In the genomic region with DNA sequence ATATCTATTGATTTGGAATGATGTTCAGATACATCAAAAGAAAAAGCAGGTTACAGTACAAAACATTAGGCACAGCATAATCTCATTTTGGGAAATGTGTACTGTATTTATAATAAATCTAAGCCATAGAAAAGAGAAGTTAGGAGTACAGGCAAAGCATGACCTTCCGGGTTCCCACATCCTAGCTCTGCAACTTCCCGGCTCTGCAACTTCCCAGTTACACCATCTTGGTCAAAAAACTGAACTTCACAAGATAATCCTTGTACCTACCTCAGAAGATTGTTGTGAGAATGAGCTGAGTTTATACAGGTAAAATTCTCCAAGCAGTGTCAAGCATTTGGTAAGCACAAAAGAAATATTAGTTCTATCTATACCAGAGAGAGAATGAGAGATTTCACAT, we compare ENCODE assay signal across 16 cellular contexts. TPM values are rescaled to one million over a fixed set of nuclear protein-coding genes. Genes with fewer than 3 reads are reported as not detected.
"Had no signal": no experiment of that assay in that cellular context is flagged by ENCODE, and none has a peak within 500 bp of the region (broad histone marks: within the 10 kb centered on the region; RNA-seq: fewer than 3 reads in every experiment).

No MANE protein-coding gene starts in this region.

- DNase-seq: activated CD4-positive, alpha-beta memory T cell treated with anti-CD3 and anti-CD28 coated beads for 36 hours; activated CD4-positive, alpha-beta T cell treated with anti-CD3 and anti-CD28 coated beads for 36 hours; activated naive CD4-positive, alpha-beta T cell; activated naive CD8-positive, alpha-beta T cell treated with anti-CD3 and anti-CD28 coated beads for 36 hours; activated T-cell treated with anti-CD3 and anti-CD28 coated beads for 4 hours; amniotic stem cell; dorsolateral prefrontal cortex; left cardiac atrium; lower lobe of right lung; retina; T-helper 2 cell; trophoblast cell had no signal

- H3K9me3 ChIP-seq: lower lobe of right lung, suprapubic skin had no signal

- H3K36me3 ChIP-seq: cardiac muscle cell, lower lobe of right lung, suprapubic skin had no signal

- ATAC-seq: activated CD4-positive, alpha-beta T cell treated with anti-CD3 and anti-CD28 coated beads for 36 hours; activated T-helper 17 cell treated with anti-CD3 and anti-CD28 coated beads, Interleukin-2, amount 50 U/mL, for 72 hours; left cardiac atrium had no signal

- H3K27ac ChIP-seq: cardiac muscle cell, dorsolateral prefrontal cortex, lower lobe of right lung, suprapubic skin had no signal

- H3K4me3 ChIP-seq: cardiac muscle cell, dorsolateral prefrontal cortex, hepatocyte, lower lobe of right lung, suprapubic skin had no signal

- H3K27me3 ChIP-seq: cardiac muscle cell, dorsolateral prefrontal cortex, hepatocyte, suprapubic skin had no signal

RNA-seq across cellular contexts. Expression of a gene that starts 21.7 kb away (rescaled TPM):
- total RNA-seq: activated CD4-positive, alpha-beta T cell treated with anti-CD3 and anti-CD28 coated beads for 36 hours; activated naive CD8-positive, alpha-beta T cell treated with anti-CD3 and anti-CD28 coated beads for 36 hours had no signal
